Comparison of ENCODE assay signal across 25 cellular contexts in the genomic region with DNA sequence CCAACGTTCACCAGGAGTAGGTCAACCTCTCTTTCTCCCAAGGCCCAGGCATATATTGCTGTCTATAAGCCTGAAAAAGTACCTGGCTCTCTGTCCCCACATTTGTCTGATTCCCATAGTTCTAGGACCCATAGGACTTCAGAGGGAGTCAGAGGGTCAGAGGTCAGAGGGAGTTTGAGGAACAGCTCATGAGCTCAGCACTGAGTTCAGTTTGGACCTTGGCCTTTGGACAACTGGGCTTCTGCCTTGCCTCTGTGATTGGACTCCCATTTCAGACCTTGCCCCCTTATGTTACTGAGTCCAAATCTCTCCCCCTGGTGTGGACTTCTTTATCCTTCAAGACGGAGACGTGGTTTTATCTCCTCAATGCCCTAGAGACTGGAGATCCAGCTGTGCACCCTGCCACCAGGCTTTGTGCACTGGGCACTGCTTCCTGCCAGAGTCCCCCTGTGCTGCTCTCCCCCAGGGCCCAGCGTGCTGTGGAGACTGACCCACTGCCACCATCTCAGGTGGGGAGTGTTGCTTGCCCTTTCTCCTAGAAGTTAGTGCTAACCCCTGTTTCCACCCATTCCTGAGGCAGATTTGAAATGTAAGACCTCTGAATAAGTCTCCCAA. TPM values are rescaled to one million over a fixed set of nuclear protein-coding genes. Genes with fewer than 3 reads are reported as not detected.
DNase-seq lines count a peak whose midpoint lies in the region; ATAC-seq, FAIRE-seq and TF ChIP-seq lines count a peak whose summit lies in the region.
"Had no signal": no experiment of that assay in that cellular context is flagged by ENCODE, and none has a peak within 500 bp of the region (broad histone marks: within the 10 kb centered on the region; RNA-seq: fewer than 3 reads in every experiment).

No MANE protein-coding gene starts in this region.

- H3K4me1 Mint-ChIP-seq in osteocyte (ENCODE audit: unreplicated experiment) = peaks cover 9% of the 10 kb centered on the region

- CTCF ChIA-PET in HepG2 (lab: Yijun Ruan, JAX; ENCODE audit: low intra/inter-chr PET ratio, low total read pairs) = no interaction called here

- WGBS in HepG2 (ENCODE audit: low lambda C conversion rate) = 64% methylated on average over 4 of the region's 4 CpGs

- H3K4me3 Mint-ChIP-seq in osteocyte (ENCODE audit: unreplicated experiment) = no peak overlapping the region

- in situ Hi-C loops in HepG2 (cut with HindIII; ENCODE audit: extremely low pct_ligation_motif_present, low pct_unique_long_range_greater_than_20kb) = no loop called here

- H3K4me1 ChIP-seq in BLaER1 treated with 17β-estradiol and CSF1 and Interleukin-3, amounts not matched to agents 10 nM and 100 nM = peaks cover 22 to 34% (median 26%) of the 10 kb centered on the region in 10 experiments
- H3K4me1 ChIP-seq in HepG2 (ENCODE audit: insufficient read depth, low read length) = peaks cover 30% of the 10 kb centered on the region
- H3K4me1 ChIP-seq: SJCRH30 had no signal

- no peak overlapping the region for H3K27ac ChIP-seq in BLaER1 treated with 17β-estradiol and CSF1 and Interleukin-3, amounts not matched to agents 10 nM and 100 nM
- H3K27ac ChIP-seq in WERI-Rb-1 (no peak overlapping the region), HepG2 (ENCODE audit: extremely low read length, insufficient read depth, low read length) (no peak overlapping the region)
- H3K27ac ChIP-seq: SJCRH30 had no signal

- DNase-seq in WERI-Rb-1 (peak; percentile 4), HepG2 (ENCODE audit: low spot score) (no peak), osteocyte (ENCODE audit: extremely low spot score, unreplicated experiment) (peak; percentile 54), anterior cingulate cortex (lab: John Stamatoyannopoulos, UW) (no peak), H7 (no peak), NCI-H774 (lab: John Stamatoyannopoulos, UW) (no peak), UCSD-AML1 (lab: John Stamatoyannopoulos, UW; ENCODE audit: unreplicated experiment) (no peak)
- DNase-seq: AML-193; DMS79; KBM-7; MM.1S; NCI-H1092; NCI-H1436 treated with DMSO at 0.1 percent for 48 hours; NCI-H1930; NCI-H2227 treated with DMSO at 0.1 percent for 48 hours; NCI-H510A; NCI-H748 treated with DMSO at 0.1 percent for 48 hours; NK-92 treated with Interleukin-12 subunit alpha and Interleukin-12 subunit beta, amount 100 ng/mL, for 24 hours; SJCRH30 had no signal

- no peaks in the 10 kb centered on the region for H3K9me3 Mint-ChIP-seq in osteocyte (ENCODE audit: unreplicated experiment)

- intact Hi-C loops in HepG2 (cut with micrococcal nuclease; ENCODE audit: unreplicated experiment) = no loop called here

- TF ChIP-seq EP300 in HepG2 (IDR thresholded peaks at IDR 0.05; ENCODE audit: low read depth in 2 of 2, low read length in 2 of 2) (no peak), HepG2 (CRISPR knock-in tag; IDR thresholded peaks at IDR 0.05; ENCODE audit: borderline replicate concordance) (no peak)

- no peak for TF ChIP-seq POLR2A in HepG2 (IDR thresholded peaks at IDR 0.05; ENCODE audit: insufficient read depth in 1 of 2, low read depth in 2 of 2, low read length in 2 of 2)

- no peak for TF ChIP-seq RAD21 in HepG2 (CRISPR knock-in tag; IDR thresholded peaks at IDR 0.05)

- 0 out of 22 replicates have a peak, but pooled peaks cover 0 to 5% (median 0%) of the 10 kb centered on the region in 11 experiments for H3K9me3 ChIP-seq in BLaER1 treated with 17β-estradiol and CSF1 and Interleukin-3, amounts not matched to agents 10 nM and 100 nM (replicated peaks in 1 of 11)
- H3K9me3 ChIP-seq in WERI-Rb-1 (ENCODE audit: severe bottlenecking) = no peaks in the 10 kb centered on the region
- H3K9me3 ChIP-seq in HepG2 (ENCODE audit: low read length) = no peaks in the 10 kb centered on the region
- H3K9me3 ChIP-seq: SJCRH30 had no signal

- no peak for TF ChIP-seq CTCF in WERI-Rb-1 (IDR thresholded peaks at IDR 0.05; ENCODE audit: low read depth, low read length)
- TF ChIP-seq CTCF in HepG2 (CRISPR knock-in tag; IDR thresholded peaks at IDR 0.05) = no peak
- no peak for TF ChIP-seq CTCF in osteocyte (IDR thresholded peaks at IDR 0.05)

- no peaks in the 10 kb centered on the region for H3K27me3 ChIP-seq in BLaER1 treated with 17β-estradiol and CSF1 and Interleukin-3, amounts not matched to agents 10 nM and 100 nM
- H3K27me3 ChIP-seq in WERI-Rb-1 (ENCODE audit: insufficient read depth, low read depth, severe bottlenecking) (peaks cover 47% of the 10 kb centered on the region), HepG2 (ENCODE audit: control insufficient read depth in 1 of 2, insufficient read depth in 2 of 2, low read length in 2 of 2) (peaks cover 0 to 17% of the 10 kb centered on the region in 2 experiments; a peak in 3 of 5 replicates), H7 (ENCODE audit: control insufficient read depth, insufficient read depth, low read length) (no peaks in the 10 kb centered on the region; the same call in 1 of the 2 replicates)

- no peak overlapping the region for H3K4me3 ChIP-seq in BLaER1 treated with 17β-estradiol and CSF1 and Interleukin-3, amounts not matched to agents 10 nM and 100 nM
- H3K4me3 ChIP-seq in WERI-Rb-1 (ENCODE audit: low read depth, low read length) (no peak overlapping the region), HepG2 (replicated peaks in 1 of 3; ENCODE audit: insufficient read depth in 1 of 3, low read depth in 2 of 3, low read length in 3 of 3) (no peak overlapping the region), H7 (ENCODE audit: insufficient read depth, low read depth, low read length) (no peak overlapping the region)
- H3K4me3 ChIP-seq: SJCRH30 had no signal

- POLR2A ChIA-PET in HepG2 (lab: Yijun Ruan, JAX) = no interaction called here

- ATAC-seq in HepG2 = no peak
- ATAC-seq: Panc1 had no signal

- peak overlapping the region in 10 of 11 experiments; percentile 54 to 87 (median 71); a peak in 20 of 22 replicates for H3K4me2 ChIP-seq in BLaER1 treated with 17β-estradiol and CSF1 and Interleukin-3, amounts not matched to agents 10 nM and 100 nM
- no peak overlapping the region for H3K4me2 ChIP-seq in HepG2 (ENCODE audit: low read depth, low read length)

- no peaks in the 10 kb centered on the region for H4K20me1 ChIP-seq in BLaER1 treated with 17β-estradiol and CSF1 and Interleukin-3, amounts not matched to agents 10 nM and 100 nM
- H4K20me1 ChIP-seq in HepG2 (ENCODE audit: insufficient read depth, low read length) = no peaks in the 10 kb centered on the region

- peaks cover 16% of the 10 kb centered on the region for H3K27me3 Mint-ChIP-seq in osteocyte (ENCODE audit: unreplicated experiment)

- H3K36me3 ChIP-seq in BLaER1 treated with 17β-estradiol and CSF1 and Interleukin-3, amounts not matched to agents 10 nM and 100 nM = no peaks in the 10 kb centered on the region
- H3K36me3 ChIP-seq in WERI-Rb-1 = no peaks in the 10 kb centered on the region
- H3K36me3 ChIP-seq in HepG2 (replicated peaks in 1 of 2; ENCODE audit: control insufficient read depth in 1 of 2, insufficient read depth in 2 of 2, low read length in 2 of 2) = no peaks in the 10 kb centered on the region
- H3K36me3 ChIP-seq in H7 (replicated peaks; ENCODE audit: control insufficient read depth, insufficient read depth, low read length) = no peaks in the 10 kb centered on the region
- H3K36me3 ChIP-seq: SJCRH30 had no signal

- no peak for FAIRE-seq in HepG2 (lab: Jason Lieb, UNC)
- FAIRE-seq: GM19239 had no signal

- no peaks in the 10 kb centered on the region for H3K36me3 Mint-ChIP-seq in osteocyte (ENCODE audit: unreplicated experiment)

- BruUV-seq in HepG2 (replicated peaks; lab: Mats Ljungman, UMichigan) = no TSS peak

- no peaks in the 10 kb centered on the region for H3K79me2 ChIP-seq in HepG2 (ENCODE audit: insufficient read depth, low read length)

- H2AFZ ChIP-seq in HepG2 (ENCODE audit: low read length) = no peak overlapping the region

- no peak overlapping the region for H3K27ac Mint-ChIP-seq in osteocyte (ENCODE audit: unreplicated experiment)

- H3K9ac ChIP-seq in BLaER1 treated with 17β-estradiol and CSF1 and Interleukin-3, amounts not matched to agents 10 nM and 100 nM = no peak overlapping the region
- H3K9ac ChIP-seq in HepG2 (ENCODE audit: insufficient read depth, low read depth, low read length) = no peak overlapping the region

RNA-seq across cellular contexts. Expression of a gene that starts 3.2 kb away (rescaled TPM):
- total RNA-seq in HepG2 (2016; rRNA removed; fragmentation: Illumina TruSeq; extraction: Trizol) = 0.69 and 0.95 TPM in 2 replicates
- total RNA-seq in HepG2 (2016; cell fraction: cytosol; rRNA removed; fragmentation: Illumina TruSeq; extraction: Trizol; ENCODE audit: low read depth) = 0.18 and 0.20 TPM in 2 replicates
- total RNA-seq in HepG2 (2016; cell fraction: insoluble cytoplasmic fraction; rRNA removed; fragmentation: Illumina TruSeq; extraction: Trizol) = 0.62 and 0.76 TPM in 2 replicates
- total RNA-seq in HepG2 (2016; cell fraction: membrane; rRNA removed; fragmentation: Illumina TruSeq; extraction: Trizol) = 0.19 and 0.48 TPM in 2 replicates
- 1.3 and 1.4 TPM in 2 replicates for total RNA-seq in HepG2 (2016; cell fraction: nucleus; rRNA removed; fragmentation: Illumina TruSeq; extraction: Trizol)
- polyA plus RNA-seq in HepG2 (2011; rRNA removed) = 0.37 and 0.50 TPM in 2 replicates
- polyA plus RNA-seq in HepG2 (2011; cell fraction: cytosol; rRNA removed) = 0.50 and 0.58 TPM in 2 replicates
- polyA plus RNA-seq in HepG2 (2011; cell fraction: nucleus; rRNA removed) = 0.06 and 0.26 TPM in 2 replicates
- polyA plus RNA-seq in HepG2 (2012) = 0.19 and 0.23 TPM in 2 replicates
- 0.18 and 0.36 TPM in 2 replicates for polyA plus RNA-seq in HepG2 (2016; cell fraction: cytosol; fragmentation: Illumina TruSeq; extraction: Trizol; ENCODE audit: low read depth)
- 0.30 and 0.46 TPM in 2 replicates for polyA plus RNA-seq in HepG2 (2016; cell fraction: insoluble cytoplasmic fraction; fragmentation: Illumina TruSeq; extraction: Trizol; ENCODE audit: low read depth)
- 0.26 and 0.27 TPM in 2 replicates for polyA plus RNA-seq in HepG2 (2016; cell fraction: membrane; fragmentation: Illumina TruSeq; extraction: Trizol; ENCODE audit: low read depth)
- polyA plus RNA-seq in HepG2 (2016; cell fraction: nucleus; fragmentation: Illumina TruSeq; extraction: Trizol; ENCODE audit: insufficient read depth, low read depth) = 1.6 and 2.5 TPM in 2 replicates
- 0.07 and 0.26 TPM in 2 replicates for polyA minus RNA-seq in HepG2 (2011; rRNA and poly(A)+ RNA removed; ENCODE audit: low replicate concordance)
- not detected in 2 replicates for polyA minus RNA-seq in HepG2 (2011; cell fraction: cytosol; rRNA and poly(A)+ RNA removed)
- 0.25 TPM in 1 of 2 replicates, not detected in the other for polyA minus RNA-seq in HepG2 (2011; cell fraction: nucleus; rRNA and poly(A)+ RNA removed)
- total RNA-seq in osteocyte = not detected in 2 replicates
- total RNA-seq in H7 (2014; rRNA removed; shearing (Covaris generic)) = not detected in 2 replicates
- total RNA-seq: A172, H4, SJCRH30 had no signal
- polyA plus RNA-seq: AG04450 had no signal

RNA-seq across cellular contexts. Expression of a gene that starts 17.3 kb away (rescaled TPM):
- 0.34 and 0.46 TPM in 2 replicates for total RNA-seq in HepG2 (2016; rRNA removed; fragmentation: Illumina TruSeq; extraction: Trizol)
- total RNA-seq in HepG2 (2016; cell fraction: cytosol; rRNA removed; fragmentation: Illumina TruSeq; extraction: Trizol; ENCODE audit: low read depth) = not detected in 2 replicates
- total RNA-seq in HepG2 (2016; cell fraction: insoluble cytoplasmic fraction; rRNA removed; fragmentation: Illumina TruSeq; extraction: Trizol) = 0.32 and 0.49 TPM in 2 replicates
- total RNA-seq in HepG2 (2016; cell fraction: membrane; rRNA removed; fragmentation: Illumina TruSeq; extraction: Trizol) = 0.22 TPM in 1 of 2 replicates, not detected in the other
- total RNA-seq in HepG2 (2016; cell fraction: nucleus; rRNA removed; fragmentation: Illumina TruSeq; extraction: Trizol) = 0.19 and 0.28 TPM in 2 replicates
- 0.05 and 0.39 TPM in 2 replicates for polyA plus RNA-seq in HepG2 (2011; rRNA removed)
- 0.09 and 0.19 TPM in 2 replicates for polyA plus RNA-seq in HepG2 (2011; cell fraction: cytosol; rRNA removed)
- polyA plus RNA-seq in HepG2 (2011; cell fraction: nucleus; rRNA removed) = 0.31 and 0.34 TPM in 2 replicates
- polyA plus RNA-seq in HepG2 (2012) = not detected in 2 replicates
- polyA plus RNA-seq in HepG2 (2016; cell fraction: cytosol; fragmentation: Illumina TruSeq; extraction: Trizol; ENCODE audit: low read depth) = 0.06 and 0.08 TPM in 2 replicates
- polyA plus RNA-seq in HepG2 (2016; cell fraction: insoluble cytoplasmic fraction; fragmentation: Illumina TruSeq; extraction: Trizol; ENCODE audit: low read depth) = 0.50 and 0.66 TPM in 2 replicates
- polyA plus RNA-seq in HepG2 (2016; cell fraction: membrane; fragmentation: Illumina TruSeq; extraction: Trizol; ENCODE audit: low read depth) = 0.10 TPM in 1 of 2 replicates, not detected in the other
- polyA plus RNA-seq in HepG2 (2016; cell fraction: nucleus; fragmentation: Illumina TruSeq; extraction: Trizol; ENCODE audit: insufficient read depth, low read depth) = 0.24 TPM in 1 of 2 replicates, not detected in the other
- 0.12 TPM in 1 of 2 replicates, not detected in the other for polyA minus RNA-seq in HepG2 (2011; rRNA and poly(A)+ RNA removed; ENCODE audit: low replicate concordance)
- not detected in 2 replicates for polyA minus RNA-seq in HepG2 (2011; cell fraction: cytosol; rRNA and poly(A)+ RNA removed)
- not detected in 2 replicates for polyA minus RNA-seq in HepG2 (2011; cell fraction: nucleus; rRNA and poly(A)+ RNA removed)
- 0.78 TPM in 2 replicates for total RNA-seq in osteocyte
- total RNA-seq in H7 (2014; rRNA removed; shearing (Covaris generic)) = not detected in 2 replicates
- total RNA-seq: SJCRH30 had no signal

RNA-seq across cellular contexts. Expression of a gene that starts 32.5 kb away (rescaled TPM):
- 1.6 and 2.7 TPM in 2 replicates for total RNA-seq in HepG2 (2016; rRNA removed; fragmentation: Illumina TruSeq; extraction: Trizol)
- 0.51 and 0.71 TPM in 2 replicates for total RNA-seq in HepG2 (2016; cell fraction: cytosol; rRNA removed; fragmentation: Illumina TruSeq; extraction: Trizol; ENCODE audit: low read depth)
- total RNA-seq in HepG2 (2016; cell fraction: insoluble cytoplasmic fraction; rRNA removed; fragmentation: Illumina TruSeq; extraction: Trizol) = 1.9 and 3.2 TPM in 2 replicates
- total RNA-seq in HepG2 (2016; cell fraction: membrane; rRNA removed; fragmentation: Illumina TruSeq; extraction: Trizol) = 1.2 and 1.3 TPM in 2 replicates
- 9.2 and 9.4 TPM in 2 replicates for total RNA-seq in HepG2 (2016; cell fraction: nucleus; rRNA removed; fragmentation: Illumina TruSeq; extraction: Trizol)
- 1.3 and 1.4 TPM in 2 replicates for polyA plus RNA-seq in HepG2 (2011; rRNA removed)
- 0.76 and 0.82 TPM in 2 replicates for polyA plus RNA-seq in HepG2 (2011; cell fraction: cytosol; rRNA removed)
- 3.7 and 4.5 TPM in 2 replicates for polyA plus RNA-seq in HepG2 (2011; cell fraction: nucleus; rRNA removed)
- polyA plus RNA-seq in HepG2 (2012) = 1.2 and 2.7 TPM in 2 replicates
- 0.32 and 0.57 TPM in 2 replicates for polyA plus RNA-seq in HepG2 (2016; cell fraction: cytosol; fragmentation: Illumina TruSeq; extraction: Trizol; ENCODE audit: low read depth)
- 1.2 and 1.8 TPM in 2 replicates for polyA plus RNA-seq in HepG2 (2016; cell fraction: insoluble cytoplasmic fraction; fragmentation: Illumina TruSeq; extraction: Trizol; ENCODE audit: low read depth)
- polyA plus RNA-seq in HepG2 (2016; cell fraction: membrane; fragmentation: Illumina TruSeq; extraction: Trizol; ENCODE audit: low read depth) = 0.90 and 1.1 TPM in 2 replicates
- 7.6 and 8.5 TPM in 2 replicates for polyA plus RNA-seq in HepG2 (2016; cell fraction: nucleus; fragmentation: Illumina TruSeq; extraction: Trizol; ENCODE audit: insufficient read depth, low read depth)
- polyA minus RNA-seq in HepG2 (2011; rRNA and poly(A)+ RNA removed; ENCODE audit: low replicate concordance) = 2.5 TPM in 1 of 2 replicates, not detected in the other
- 1.4 TPM in 1 of 2 replicates, not detected in the other for polyA minus RNA-seq in HepG2 (2011; cell fraction: cytosol; rRNA and poly(A)+ RNA removed)
- polyA minus RNA-seq in HepG2 (2011; cell fraction: nucleus; rRNA and poly(A)+ RNA removed) = 7.7 and 10.4 TPM in 2 replicates
- total RNA-seq in osteocyte = not detected in 2 replicates
- total RNA-seq in H7 (2014; rRNA removed; shearing (Covaris generic)) = not detected in 2 replicates
- total RNA-seq: A172, H4, SJCRH30 had no signal
- polyA plus RNA-seq: AG04450 had no signal

Comparison
In these comparisons a context has a peak if more than half of its experiments do, and no peak if none do; other contexts are left out.
1. DNase-seq: peak in WERI-Rb-1 (single experiment) and osteocyte (single experiment); none in HepG2 (single experiment), anterior cingulate cortex (0 of 58), H7 (single experiment), NCI-H774 (single experiment) and UCSD-AML1 (single experiment).